Comparison of ENCODE assay signal across 7 cellular contexts in the genomic region with DNA sequence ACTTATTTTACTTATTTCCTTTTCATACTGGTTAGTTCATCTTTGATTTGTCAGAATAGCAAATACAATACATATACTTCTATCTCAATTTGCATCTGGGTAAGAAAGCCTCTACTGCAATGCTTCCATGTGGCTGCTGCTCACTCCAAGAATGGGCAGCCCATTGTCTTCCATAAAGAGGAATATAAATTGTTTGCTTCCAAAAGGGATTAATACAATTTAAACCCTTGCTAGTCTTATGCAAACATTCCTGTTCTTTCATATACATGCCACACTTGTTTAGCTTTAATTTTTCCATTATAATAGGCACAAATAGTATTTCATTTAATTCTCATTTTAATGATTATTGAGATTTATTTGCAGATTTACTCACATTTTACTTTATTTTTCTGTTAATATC.
"Had no signal": no experiment of that assay in that cellular context is flagged by ENCODE, and none has a peak within 500 bp of the region (broad histone marks: within the 10 kb centered on the region; RNA-seq: fewer than 3 reads in every experiment).

No MANE protein-coding gene starts in this region.

- DNase-seq: GOT3, HCEC 1CT, IMR-90, KG1 had no signal

- FAIRE-seq: H54, HTR-8/SVneo, K562 had no signal

- ATAC-seq: K562 had no signal

- H3K4me3 ChIP-seq: K562 had no signal
